ENCODE assay signal across 25 cellular contexts in genomic region chr9:33272061-33272460, GRCh38. TPM values are rescaled to one million over a fixed set of nuclear protein-coding genes. Genes with fewer than 3 reads are reported as not detected.
DNase-seq lines count a peak whose midpoint lies in the region; ATAC-seq, FAIRE-seq and TF ChIP-seq lines count a peak whose summit lies in the region.
"Had no signal": no experiment of that assay in that cellular context is flagged by ENCODE, and none has a peak within 500 bp of the region (broad histone marks: within the 10 kb centered on the region; RNA-seq: fewer than 3 reads in every experiment).

No MANE protein-coding gene starts in this region.

- POLR2A ChIA-PET in activated CD8-positive, alpha-beta T cell treated with anti-CD3 and anti-CD28 coated beads, Interleukin-2, amount 10 ng/mL, durations not matched to agents 7 days and 5 days (lab: Charles Lee): interaction anchor here (2.5 kb wide), 1 partner anchor 8 kb away, joined by 8 read pairs; the partner anchor contains the start of genes BAG1 and CHMP5
- POLR2A ChIA-PET in activated CD8-positive, alpha-beta T cell treated with anti-CD3 and anti-CD28 coated beads for 36 hours (lab: Charles Lee): no interaction called here

- H3K4me3 ChIP-seq in Peyer's patch (no peak overlapping the region), small intestine (ENCODE audit: low read depth in 1 of 2, low read length in 2 of 2) (no peak overlapping the region)
- H3K4me3 ChIP-seq: BLaER1 treated with 17β-estradiol and CSF1 and Interleukin-3, amounts not matched to agents 10 nM and 100 nM; GM12878; heart right ventricle; lung; right lobe of liver; vagina had no signal

- peaks cover 64% of the 10 kb centered on the region for H3K36me3 Mint-ChIP-seq in activated CD8-positive, alpha-beta T cell treated with anti-CD3 and anti-CD28 coated beads, Interleukin-2, amount 10 ng/mL, durations not matched to agents 7 days and 5 days (ENCODE audit: low read depth)
- H3K36me3 Mint-ChIP-seq in activated CD8-positive, alpha-beta T cell treated with anti-CD3 and anti-CD28 coated beads for 36 hours (ENCODE audit: low read depth): peaks cover 46% of the 10 kb centered on the region

- H3K9me3 ChIP-seq in Peyer's patch: no peaks in the 10 kb centered on the region
- H3K9me3 ChIP-seq in small intestine (ENCODE audit: control insufficient read depth, low read depth): no peaks in the 10 kb centered on the region
- H3K9me3 ChIP-seq: BLaER1 treated with 17β-estradiol and CSF1 and Interleukin-3, amounts not matched to agents 10 nM and 100 nM; heart right ventricle; right lobe of liver; vagina had no signal

- no peak for FAIRE-seq in small intestine (lab: Jason Lieb, UNC)
- FAIRE-seq: colon, GM12878 had no signal

- no peaks in the 10 kb centered on the region for H3K27me3 ChIP-seq in Peyer's patch
- no peaks in the 10 kb centered on the region for H3K27me3 ChIP-seq in small intestine (ENCODE audit: control insufficient read depth in 2 of 2, insufficient read depth in 2 of 2, low read length in 2 of 2)
- H3K27me3 ChIP-seq: BLaER1 treated with 17β-estradiol and CSF1 and Interleukin-3, amounts not matched to agents 10 nM and 100 nM; brain microvascular endothelial cell; heart right ventricle; right lobe of liver; vagina had no signal

- peaks cover 0 to under 1% (median 0%) of the 10 kb centered on the region in 4 donors for H3K4me1 ChIP-seq in Peyer's patch
- H3K4me1 ChIP-seq in small intestine (ENCODE audit: control insufficient read depth in 2 of 2, insufficient read depth in 1 of 2, low read depth in 1 of 2, low read length in 1 of 2): no peaks in the 10 kb centered on the region
- H3K4me1 ChIP-seq: right lobe of liver had no signal

- no peak for DNase-seq in activated CD8-positive, alpha-beta T cell treated with anti-CD3 and anti-CD28 coated beads, Interleukin-2, amount 10 ng/mL, durations not matched to agents 7 days and 5 days
- DNase-seq in activated CD8-positive, alpha-beta T cell treated with anti-CD3 and anti-CD28 coated beads for 36 hours: no peak
- DNase-seq in Peyer's patch: peak in 1 of 3 donors; percentile 80
- peak; percentile 38 for DNase-seq in glomerular visceral epithelial cell (ENCODE audit: extremely low spot score)
- peak; percentile 94 for DNase-seq in small intestine
- DNase-seq in NOMO-1 treated with dmso at 0.1 percent for 144 hours (lab: John Stamatoyannopoulos, UW; ENCODE audit: unreplicated experiment): no peak
- DNase-seq: activated CD4-positive, alpha-beta memory T cell treated with anti-CD3 and anti-CD28 coated beads, Interleukin-2, amount 10 ng/mL, durations not matched to agents 7 days and 5 days; activated naive CD8-positive, alpha-beta T cell treated with anti-CD3 and anti-CD28 coated beads, Interleukin-2, amount 10 ng/mL, durations not matched to agents 7 days and 5 days; activated T-cell treated with anti-CD3 and anti-CD28 coated beads, Interleukin-2, amount 50 U/mL, for 72 hours; brain microvascular endothelial cell; heart right ventricle; MM.1S; NCI-H1694; occipital lobe; right lobe of liver had no signal

- no peak for TF ChIP-seq POLR2A in Peyer's patch (IDR thresholded peaks at IDR 0.05)

- H3K27ac ChIP-seq in Peyer's patch (peak overlapping the region in 3 of 4 donors; percentile 9 to 75 (median 74)), small intestine (ENCODE audit: low read depth in 1 of 2, low read length in 1 of 2) (peak overlapping the region; percentile 53 to 64)
- H3K27ac ChIP-seq: BLaER1 treated with 17β-estradiol and CSF1 and Interleukin-3, amounts not matched to agents 10 nM and 100 nM; brain microvascular endothelial cell; heart right ventricle; right lobe of liver; vagina had no signal

- 6 to 76% (median 56%) methylated on average over 1 of the region's 1 CpG for WGBS in small intestine, 3 donors

- intact Hi-C loops in activated CD8-positive, alpha-beta T cell treated with anti-CD3 and anti-CD28 coated beads for 36 hours (cut with micrococcal nuclease): no loop called here

- CTCF ChIA-PET in activated CD8-positive, alpha-beta T cell treated with anti-CD3 and anti-CD28 coated beads, Interleukin-2, amount 10 ng/mL, durations not matched to agents 7 days and 5 days (lab: Charles Lee): no interaction called here
- CTCF ChIA-PET in activated CD8-positive, alpha-beta T cell treated with anti-CD3 and anti-CD28 coated beads for 36 hours (lab: Charles Lee): interaction anchor here (1.8 to 2.4 kb wide), 2 partner anchors 15 to 181 kb away, joined by 4 to 8 read pairs; no protein-coding TSS in a partner anchor

- no peaks in the 10 kb centered on the region for H3K27me3 Mint-ChIP-seq in activated CD8-positive, alpha-beta T cell treated with anti-CD3 and anti-CD28 coated beads, Interleukin-2, amount 10 ng/mL, durations not matched to agents 7 days and 5 days (ENCODE audit: low read depth)
- H3K27me3 Mint-ChIP-seq in activated CD8-positive, alpha-beta T cell treated with anti-CD3 and anti-CD28 coated beads for 36 hours: no peaks in the 10 kb centered on the region
- H3K27me3 Mint-ChIP-seq: activated CD4-positive, alpha-beta memory T cell treated with anti-CD3 and anti-CD28 coated beads, Interleukin-2, amount 10 ng/mL, durations not matched to agents 7 days and 5 days; activated naive CD8-positive, alpha-beta T cell treated with anti-CD3 and anti-CD28 coated beads, Interleukin-2, amount 10 ng/mL, durations not matched to agents 7 days and 5 days had no signal

- peak overlapping the region; percentile 6 for H3K27ac Mint-ChIP-seq in activated CD8-positive, alpha-beta T cell treated with anti-CD3 and anti-CD28 coated beads, Interleukin-2, amount 10 ng/mL, durations not matched to agents 7 days and 5 days
- H3K27ac Mint-ChIP-seq in activated CD8-positive, alpha-beta T cell treated with anti-CD3 and anti-CD28 coated beads for 36 hours: no peak overlapping the region
- H3K27ac Mint-ChIP-seq: activated CD4-positive, alpha-beta memory T cell treated with anti-CD3 and anti-CD28 coated beads, Interleukin-2, amount 10 ng/mL, durations not matched to agents 7 days and 5 days; activated naive CD8-positive, alpha-beta T cell treated with anti-CD3 and anti-CD28 coated beads, Interleukin-2, amount 10 ng/mL, durations not matched to agents 7 days and 5 days; activated T-cell treated with anti-CD3 and anti-CD28 coated beads, Interleukin-2, amount 50 U/mL, for 72 hours had no signal

- H3K4me1 Mint-ChIP-seq in activated CD8-positive, alpha-beta T cell treated with anti-CD3 and anti-CD28 coated beads, Interleukin-2, amount 10 ng/mL, durations not matched to agents 7 days and 5 days (ENCODE audit: low read depth): peaks cover 30% of the 10 kb centered on the region
- peaks cover 14% of the 10 kb centered on the region for H3K4me1 Mint-ChIP-seq in activated CD8-positive, alpha-beta T cell treated with anti-CD3 and anti-CD28 coated beads for 36 hours (ENCODE audit: low read depth)

- H3K36me3 ChIP-seq in Peyer's patch: peaks cover 0 to 89% (median 3%) of the 10 kb centered on the region in 3 donors
- peaks cover 9 to 19% of the 10 kb centered on the region in 2 donors for H3K36me3 ChIP-seq in small intestine (ENCODE audit: control insufficient read depth in 2 of 2, insufficient read depth in 2 of 2, low read length in 2 of 2)

- no peak for TF ChIP-seq CTCF in activated CD8-positive, alpha-beta T cell treated with anti-CD3 and anti-CD28 coated beads for 36 hours (IDR thresholded peaks at IDR 0.05)
- no peak for TF ChIP-seq CTCF in Peyer's patch (IDR thresholded peaks at IDR 0.05)

- no peak overlapping the region for H3K4me3 Mint-ChIP-seq in activated CD8-positive, alpha-beta T cell treated with anti-CD3 and anti-CD28 coated beads, Interleukin-2, amount 10 ng/mL, durations not matched to agents 7 days and 5 days
- H3K4me3 Mint-ChIP-seq in activated CD8-positive, alpha-beta T cell treated with anti-CD3 and anti-CD28 coated beads for 36 hours: no peak overlapping the region
- H3K4me3 Mint-ChIP-seq: activated CD4-positive, alpha-beta memory T cell treated with anti-CD3 and anti-CD28 coated beads, Interleukin-2, amount 10 ng/mL, durations not matched to agents 7 days and 5 days; activated naive CD8-positive, alpha-beta T cell treated with anti-CD3 and anti-CD28 coated beads, Interleukin-2, amount 10 ng/mL, durations not matched to agents 7 days and 5 days; activated T-cell treated with anti-CD3 and anti-CD28 coated beads, Interleukin-2, amount 50 U/mL, for 72 hours had no signal

- H3K9me3 Mint-ChIP-seq in activated CD8-positive, alpha-beta T cell treated with anti-CD3 and anti-CD28 coated beads, Interleukin-2, amount 10 ng/mL, durations not matched to agents 7 days and 5 days (ENCODE audit: insufficient read depth): no peaks in the 10 kb centered on the region
- H3K9me3 Mint-ChIP-seq in activated CD8-positive, alpha-beta T cell treated with anti-CD3 and anti-CD28 coated beads for 36 hours: no peaks in the 10 kb centered on the region
- H3K9me3 Mint-ChIP-seq: activated CD4-positive, alpha-beta memory T cell treated with anti-CD3 and anti-CD28 coated beads, Interleukin-2, amount 10 ng/mL, durations not matched to agents 7 days and 5 days; activated naive CD8-positive, alpha-beta T cell treated with anti-CD3 and anti-CD28 coated beads, Interleukin-2, amount 10 ng/mL, durations not matched to agents 7 days and 5 days; activated T-cell treated with anti-CD3 and anti-CD28 coated beads, Interleukin-2, amount 50 U/mL, for 72 hours had no signal

- no peak for ATAC-seq in activated CD8-positive, alpha-beta T cell treated with anti-CD3 and anti-CD28 coated beads, Interleukin-2, amount 10 ng/mL, durations not matched to agents 7 days and 5 days
- no peak for ATAC-seq in activated CD8-positive, alpha-beta T cell treated with anti-CD3 and anti-CD28 coated beads for 36 hours
- ATAC-seq in HG03108 (IDR thresholded peaks at IDR 0.05; ENCODE audit: unreplicated experiment) (no peak), GM21737 (IDR thresholded peaks at IDR 0.05; ENCODE audit: unreplicated experiment) (no peak)
- ATAC-seq: activated T-cell treated with anti-CD3 and anti-CD28 coated beads, Interleukin-2, amount 50 U/mL, for 72 hours; GM12878; heart right ventricle; right lobe of liver; Right ventricle myocardium inferior had no signal

RNA-seq across cellular contexts. Expression of gene CHMP5, which starts 7.2 kb away (rescaled TPM):
- total RNA-seq in activated CD8-positive, alpha-beta T cell treated with anti-CD3 and anti-CD28 coated beads, Interleukin-2, amount 10 ng/mL, durations not matched to agents 7 days and 5 days: 10 to 100 TPM; 83.0 to 85.5 TPM
- 10 to 100 TPM; 64.6 to 74.2 TPM for total RNA-seq in activated CD8-positive, alpha-beta T cell treated with anti-CD3 and anti-CD28 coated beads for 36 hours
- total RNA-seq in Peyer's patch: 10 to 100 TPM; 42.9 to 78.8 (median 60.8) TPM
- 100 to 1,000 TPM in 2 of 3 donors, 10 to 100 TPM in 1; 78.1 to 212 (median 185) TPM for polyA plus RNA-seq in small intestine

RNA-seq across cellular contexts. Expression of gene BAG1, which starts 7.6 kb away (rescaled TPM):
- total RNA-seq in activated CD8-positive, alpha-beta T cell treated with anti-CD3 and anti-CD28 coated beads, Interleukin-2, amount 10 ng/mL, durations not matched to agents 7 days and 5 days: 10 to 100 TPM; 95.5 to 96.3 TPM
- total RNA-seq in activated CD8-positive, alpha-beta T cell treated with anti-CD3 and anti-CD28 coated beads for 36 hours: 10 to 100 TPM; 55.6 to 61.6 TPM
- total RNA-seq in Peyer's patch: 10 to 100 TPM; 36.2 to 61.1 (median 56.4) TPM
- polyA plus RNA-seq in small intestine: 100 to 1,000 TPM; 104 to 194 (median 160) TPM

RNA-seq across cellular contexts. Expression of gene NFX1, which starts 18.3 kb away (rescaled TPM):
- total RNA-seq in activated CD8-positive, alpha-beta T cell treated with anti-CD3 and anti-CD28 coated beads, Interleukin-2, amount 10 ng/mL, durations not matched to agents 7 days and 5 days: 10 to 100 TPM; 38.8 to 39.8 TPM
- 10 to 100 TPM; 37.4 to 38.9 TPM for total RNA-seq in activated CD8-positive, alpha-beta T cell treated with anti-CD3 and anti-CD28 coated beads for 36 hours
- total RNA-seq in Peyer's patch: 100 to 1,000 TPM in 1 of 4 donors, 10 to 100 TPM in 3; 35.2 to 101 (median 59.6) TPM
- polyA plus RNA-seq in small intestine: 10 to 100 TPM; 12.6 to 23.5 (median 20.8) TPM

RNA-seq across cellular contexts. Expression of gene SPINK4, which starts 32.1 kb away (rescaled TPM):
- total RNA-seq in activated CD8-positive, alpha-beta T cell treated with anti-CD3 and anti-CD28 coated beads, Interleukin-2, amount 10 ng/mL, durations not matched to agents 7 days and 5 days: not detected
- total RNA-seq in activated CD8-positive, alpha-beta T cell treated with anti-CD3 and anti-CD28 coated beads for 36 hours: not detected
- total RNA-seq in Peyer's patch: 100 to 1,000 TPM; 106 to 639 (median 276) TPM
- 1,000 to 10,000 TPM in 2 of 3 donors, 100 to 1,000 TPM in 1; 659 to 2,061 (median 1,209) TPM for polyA plus RNA-seq in small intestine
- total RNA-seq: A673; activated CD4-positive, alpha-beta memory T cell treated with anti-CD3 and anti-CD28 coated beads, Interleukin-2, amount 10 ng/mL, durations not matched to agents 7 days and 5 days; activated naive CD8-positive, alpha-beta T cell treated with anti-CD3 and anti-CD28 coated beads, Interleukin-2, amount 10 ng/mL, durations not matched to agents 7 days and 5 days; activated T-cell treated with anti-CD3 and anti-CD28 coated beads, Interleukin-2, amount 50 U/mL, for 72 hours; GM12878; heart right ventricle; lung; occipital lobe; right lobe of liver; Right ventricle myocardium inferior; temporal lobe; vagina had no signal
- polyA plus RNA-seq: GM12878, heart right ventricle, lung had no signal

Comparison
In these comparisons a context has a peak if more than half of its experiments do, and no peak if none do; other contexts are left out.
1. DNase-seq: peak in glomerular visceral epithelial cell (single experiment) and small intestine (single experiment); none in activated CD8-positive, alpha-beta T cell treated with anti-CD3 and anti-CD28 coated beads, Interleukin-2, amount 10 ng/mL, durations not matched to agents 7 days and 5 days (single experiment), activated CD8-positive, alpha-beta T cell treated with anti-CD3 and anti-CD28 coated beads for 36 hours (single experiment) and NOMO-1 treated with dmso at 0.1 percent for 144 hours (single experiment).